Comparison of ENCODE assay signal across 8 cellular contexts in genomic region chr15:94847325-94847724, GRCh38.
"Had no signal": no experiment of that assay in that cellular context is flagged by ENCODE, and none has a peak within 500 bp of the region (broad histone marks: within the 10 kb centered on the region; RNA-seq: fewer than 3 reads in every experiment).

No MANE protein-coding gene starts in this region.

- FAIRE-seq: G401.6, GM12878, GM12891, GM12892, GM18507, GM19239 had no signal

- H3K4me3 ChIP-seq: GM12878 had no signal

- DNase-seq: GDM1, GF-D8 had no signal

- ATAC-seq: GM12878 had no signal
